Comparison of ENCODE assay signal across 16 cellular contexts in genomic region chr3:14267976-14268375, GRCh38.
"Had no signal": no experiment of that assay in that cellular context is flagged by ENCODE, and none has a peak within 500 bp of the region (broad histone marks: within the 10 kb centered on the region; RNA-seq: fewer than 3 reads in every experiment).

No MANE protein-coding gene starts in this region.

- H3K4me1 Mint-ChIP-seq: activated CD4-positive, alpha-beta T cell treated with anti-CD3 and anti-CD28 coated beads, Interleukin-2, amount 10 ng/mL, durations not matched to agents 24 days and 14 days; activated T-helper 17 cell treated with anti-CD3 and anti-CD28 coated beads, Interleukin-2, amount 50 U/mL, for 72 hours had no signal

- H3K27ac Mint-ChIP-seq: activated CD4-positive, alpha-beta T cell treated with anti-CD3 and anti-CD28 coated beads, Interleukin-2, amount 10 ng/mL, durations not matched to agents 24 days and 14 days; activated naive CD4-positive, alpha-beta T cell treated with anti-CD3 and anti-CD28 coated beads for 36 hours; activated T-helper 17 cell treated with anti-CD3 and anti-CD28 coated beads, Interleukin-2, amount 50 U/mL, for 72 hours; mesothelial cell of epicardium had no signal

- H3K9me3 Mint-ChIP-seq: activated CD4-positive, alpha-beta T cell treated with anti-CD3 and anti-CD28 coated beads, Interleukin-2, amount 10 ng/mL, durations not matched to agents 24 days and 14 days; activated naive CD4-positive, alpha-beta T cell treated with anti-CD3 and anti-CD28 coated beads for 36 hours; activated T-helper 17 cell treated with anti-CD3 and anti-CD28 coated beads, Interleukin-2, amount 50 U/mL, for 72 hours; neural crest cell had no signal

- H3K36me3 Mint-ChIP-seq: mesothelial cell of epicardium had no signal

- H3K4me3 Mint-ChIP-seq: activated CD4-positive, alpha-beta T cell treated with anti-CD3 and anti-CD28 coated beads, Interleukin-2, amount 10 ng/mL, durations not matched to agents 24 days and 14 days; activated naive CD4-positive, alpha-beta T cell treated with anti-CD3 and anti-CD28 coated beads for 36 hours; activated T-helper 17 cell treated with anti-CD3 and anti-CD28 coated beads, Interleukin-2, amount 50 U/mL, for 72 hours; mesothelial cell of epicardium; neural crest cell; WTC11 had no signal

- DNase-seq: activated CD4-positive, alpha-beta T cell treated with anti-CD3 and anti-CD28 coated beads, Interleukin-2, amount 10 ng/mL, durations not matched to agents 24 days and 14 days; activated naive CD4-positive, alpha-beta T cell treated with anti-CD3 and anti-CD28 coated beads for 36 hours; colonic mucosa; effector CD4-positive, alpha-beta T cell; gastrocnemius medialis; kidney; left ventricle myocardium superior; retina; stimulated activated CD4-positive, alpha-beta T cell treated with anti-CD3 and anti-CD28 coated beads, Interleukin-15, amount 100 ng/mL, for 24 hours; stimulated activated CD4-positive, alpha-beta T cell treated with anti-CD3 and anti-CD28 coated beads, Interleukin-4, amount 100 ng/mL, for 24 hours; stomach; uterus had no signal

- ATAC-seq: activated T-helper 17 cell treated with anti-CD3 and anti-CD28 coated beads, Interleukin-2, amount 50 U/mL, for 72 hours; left ventricle myocardium superior; WTC11 had no signal
